Comparison of ENCODE assay signal across 8 cellular contexts in the genomic region with DNA sequence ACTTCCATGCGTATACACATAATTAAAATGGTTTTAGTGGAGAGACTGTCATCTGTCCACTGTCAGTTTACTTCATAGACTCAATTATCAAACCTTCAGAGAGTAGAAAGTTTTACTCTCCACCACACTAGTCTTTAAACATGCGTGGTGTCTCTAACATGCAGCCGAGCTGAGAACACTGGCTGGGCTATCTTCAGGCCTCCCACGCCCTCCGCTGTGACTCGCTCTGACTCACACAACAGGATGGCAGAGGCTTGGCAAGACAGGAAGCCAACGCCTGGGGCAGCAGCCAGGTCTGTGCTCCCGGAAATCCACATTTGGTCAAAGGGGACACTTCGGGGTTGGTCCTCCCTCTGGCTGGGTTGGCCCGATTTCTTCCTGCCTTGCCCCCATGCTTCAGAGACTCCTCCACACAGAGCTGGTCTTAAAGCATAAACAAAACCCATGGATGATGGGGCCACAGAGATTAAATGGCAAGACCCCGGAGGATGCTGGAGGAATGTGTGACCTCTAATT. TPM values are rescaled to one million over a fixed set of nuclear protein-coding genes. Genes with fewer than 3 reads are reported as not detected.
DNase-seq lines count a peak whose midpoint lies in the region; ATAC-seq lines count a peak whose summit lies in the region.

No MANE protein-coding gene starts in this region.

- peak overlapping the region; percentile 76 for H3K4me2 ChIP-seq in skeletal muscle satellite cell (ENCODE audit: low read length)

- H3K4me3 ChIP-seq in skeletal muscle satellite cell (ENCODE audit: low read length) = peak overlapping the region; percentile 43

- peak; percentile 55 for ATAC-seq in GM19035 (IDR thresholded peaks at IDR 0.05; ENCODE audit: unreplicated experiment)
- ATAC-seq in HG03439 (IDR thresholded peaks at IDR 0.05; ENCODE audit: unreplicated experiment) = peak; percentile 52
- peak; percentile 75 to 85 for ATAC-seq in activated naive CD4-positive, alpha-beta T cell treated with anti-CD3 and anti-CD28 coated beads, Interleukin-2, amount 50 U/mL, for 72 hours
- ATAC-seq in left cardiac atrium = peak; percentile 98

- no peaks in the 10 kb centered on the region for H3K9me3 ChIP-seq in skeletal muscle satellite cell (replicated peaks; ENCODE audit: low read length)

- H3K36me3 ChIP-seq in skeletal muscle satellite cell (ENCODE audit: insufficient read depth, low read length) = no peaks in the 10 kb centered on the region

- intact Hi-C loops in left cardiac atrium (cut with DNase I) = no loop called here

- peaks cover 42% of the 10 kb centered on the region for H3K4me1 ChIP-seq in skeletal muscle satellite cell (ENCODE audit: control insufficient read depth, insufficient read depth, low read length)

- H3K27ac Mint-ChIP-seq in activated naive CD4-positive, alpha-beta T cell treated with anti-CD3 and anti-CD28 coated beads, Interleukin-2, amount 50 U/mL, for 72 hours = peak overlapping the region; percentile 50 to 89

- H3K36me3 Mint-ChIP-seq in activated naive CD4-positive, alpha-beta T cell treated with anti-CD3 and anti-CD28 coated beads, Interleukin-2, amount 50 U/mL, for 72 hours = no peaks in the 10 kb centered on the region

- peak; percentile 84 for DNase-seq in AG08396 (ENCODE audit: low spot score)
- peak; percentile 63 for DNase-seq in SKM-1 (lab: John Stamatoyannopoulos, UW; ENCODE audit: unreplicated experiment)
- peak; percentile 80 to 92 for DNase-seq in activated naive CD4-positive, alpha-beta T cell treated with anti-CD3 and anti-CD28 coated beads, Interleukin-2, amount 50 U/mL, for 72 hours (ENCODE audit: low spot score in 2 of 2)
- peak; percentile 96 for DNase-seq in left cardiac atrium
- DNase-seq in NCI-H526 treated with DMSO at 0.1 percent for 48 hours (lab: John Stamatoyannopoulos, UW) = no peak

- H3K9me3 Mint-ChIP-seq in activated naive CD4-positive, alpha-beta T cell treated with anti-CD3 and anti-CD28 coated beads, Interleukin-2, amount 50 U/mL, for 72 hours = no peaks in the 10 kb centered on the region

- H3K9ac ChIP-seq in skeletal muscle satellite cell (ENCODE audit: low read depth, low read length) = peak overlapping the region; percentile 70

- H3K27me3 ChIP-seq in skeletal muscle satellite cell (ENCODE audit: control insufficient read depth, insufficient read depth, low read length) = no peaks in the 10 kb centered on the region

RNA-seq across cellular contexts. Expression of a gene that starts 22.7 kb away (rescaled TPM):
- 10 to 100 TPM in 1 of 2 donors, 1 to 10 TPM in 1; 9.9 to 15.0 TPM for total RNA-seq in activated naive CD4-positive, alpha-beta T cell treated with anti-CD3 and anti-CD28 coated beads, Interleukin-2, amount 50 U/mL, for 72 hours
- total RNA-seq in left cardiac atrium = 10 to 100 TPM; 47.3 TPM
- total RNA-seq in skeletal muscle satellite cell (2012; rRNA removed) = 38.8 and 52.2 TPM in 2 replicates

RNA-seq across cellular contexts. Expression of a gene that starts 55.8 kb away (rescaled TPM):
- total RNA-seq in activated naive CD4-positive, alpha-beta T cell treated with anti-CD3 and anti-CD28 coated beads, Interleukin-2, amount 50 U/mL, for 72 hours = 10 to 100 TPM; 21.9 to 26.4 TPM
- total RNA-seq in left cardiac atrium = 10 to 100 TPM; 30.7 to 33.1 TPM
- 13.1 and 14.4 TPM in 2 replicates for total RNA-seq in skeletal muscle satellite cell (2012; rRNA removed)
